In the genomic region with DNA sequence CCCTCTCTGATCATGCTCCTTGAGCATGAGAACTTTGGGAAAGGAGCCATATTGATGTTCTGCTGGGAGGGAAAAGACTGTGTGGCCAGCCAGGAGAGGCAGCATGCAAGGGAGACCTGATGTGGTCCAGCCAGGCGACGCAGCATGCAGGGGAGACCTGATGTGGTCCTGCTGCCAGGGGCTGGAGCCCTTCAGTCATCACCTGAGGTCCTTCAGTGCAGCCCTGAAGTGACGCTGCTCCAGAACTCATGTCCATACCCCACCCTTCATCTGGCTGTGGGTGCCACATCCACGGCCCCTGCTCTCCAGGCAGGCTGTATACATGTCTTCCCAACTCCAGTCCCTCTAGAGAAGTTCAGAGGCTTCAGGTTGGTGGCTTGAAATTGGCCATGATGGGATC, we compare ENCODE assay signal across 29 cellular contexts.
"Had no signal": no experiment of that assay in that cellular context is flagged by ENCODE, and none has a peak within 500 bp of the region (broad histone marks: within the 10 kb centered on the region; RNA-seq: fewer than 3 reads in every experiment).

No MANE protein-coding gene starts in this region.

- H3K36me3 ChIP-seq: SJCRH30 had no signal

- H3K4me1 ChIP-seq: SJCRH30 had no signal

- H3K27ac Mint-ChIP-seq: activated CD4-positive, alpha-beta T cell treated with anti-CD3 and anti-CD28 coated beads, Interleukin-2, amount 10 ng/mL, durations not matched to agents 24 days and 14 days; activated CD8-positive, alpha-beta T cell treated with anti-CD3 and anti-CD28 coated beads, Interleukin-2, amount 10 ng/mL, durations not matched to agents 7 days and 5 days; activated naive CD4-positive, alpha-beta T cell treated with anti-CD3 and anti-CD28 coated beads, Interleukin-2, amount 10 ng/mL, durations not matched to agents 7 days and 5 days; activated naive CD8-positive, alpha-beta T cell; activated naive CD8-positive, alpha-beta T cell treated with anti-CD3 and anti-CD28 coated beads, Interleukin-2, amount 50 U/mL, for 24 hours; brain had no signal

- H3K27ac ChIP-seq: KMS-11, SJCRH30, SK-N-MC had no signal

- H3K4me2 ChIP-seq: KMS-11 had no signal

- H3K4me3 Mint-ChIP-seq: activated CD4-positive, alpha-beta T cell treated with anti-CD3 and anti-CD28 coated beads, Interleukin-2, amount 10 ng/mL, durations not matched to agents 24 days and 14 days; activated CD8-positive, alpha-beta T cell treated with anti-CD3 and anti-CD28 coated beads, Interleukin-2, amount 10 ng/mL, durations not matched to agents 7 days and 5 days; activated naive CD4-positive, alpha-beta T cell treated with anti-CD3 and anti-CD28 coated beads, Interleukin-2, amount 10 ng/mL, durations not matched to agents 7 days and 5 days; activated naive CD8-positive, alpha-beta T cell; activated naive CD8-positive, alpha-beta T cell treated with anti-CD3 and anti-CD28 coated beads, Interleukin-2, amount 50 U/mL, for 24 hours; brain had no signal

- DNase-seq: activated CD4-positive, alpha-beta T cell treated with anti-CD3 and anti-CD28 coated beads, Interleukin-2, amount 10 ng/mL, durations not matched to agents 24 days and 14 days; activated CD4-positive, alpha-beta T cell treated with anti-CD3 and anti-CD28 coated beads, Interleukin-2, amount 50 U/mL, for 48 hours; activated CD8-positive, alpha-beta memory T cell treated with anti-CD3 and anti-CD28 coated beads, Interleukin-2, amount 50 U/mL, for 48 hours; activated CD8-positive, alpha-beta T cell treated with anti-CD3 and anti-CD28 coated beads, Interleukin-2, amount 10 ng/mL, durations not matched to agents 7 days and 5 days; activated effector memory CD4-positive, alpha-beta T cell treated with Interleukin-2 at 50 U/mL for 16 hours; activated naive CD4-positive, alpha-beta T cell treated with anti-CD3 and anti-CD28 coated beads, Interleukin-2, amount 10 ng/mL, durations not matched to agents 7 days and 5 days; activated naive CD8-positive, alpha-beta T cell treated with anti-CD3 and anti-CD28 coated beads, Interleukin-2, amount 50 U/mL, for 24 hours; activated T-cell treated with anti-CD3 and anti-CD28 coated beads, Interleukin-2, amount 50 U/mL, for 48 hours; anterior cingulate cortex; MM.1S; NCI-H1092 treated with DMSO at 0.1 percent for 48 hours; NCI-H1417; NCI-H146; NCI-H187; NCI-H2029 treated with DMSO at 0.1 percent for 48 hours; NCI-H2107; NCI-H2171; NCI-H510A; NCI-H526; NCI-H748 treated with DMSO at 0.1 percent for 48 hours; NK-92 treated with Interleukin-12 subunit alpha and Interleukin-12 subunit beta, amount 100 ng/mL, for 24 hours; OCI-M1; SHP77; SJCRH30; T1000 had no signal

- H3K4me1 Mint-ChIP-seq: activated CD4-positive, alpha-beta T cell treated with anti-CD3 and anti-CD28 coated beads, Interleukin-2, amount 10 ng/mL, durations not matched to agents 24 days and 14 days; activated naive CD4-positive, alpha-beta T cell treated with anti-CD3 and anti-CD28 coated beads, Interleukin-2, amount 10 ng/mL, durations not matched to agents 7 days and 5 days; activated naive CD8-positive, alpha-beta T cell treated with anti-CD3 and anti-CD28 coated beads, Interleukin-2, amount 50 U/mL, for 24 hours; brain had no signal

- H3K9me3 Mint-ChIP-seq: activated naive CD8-positive, alpha-beta T cell treated with anti-CD3 and anti-CD28 coated beads, Interleukin-2, amount 50 U/mL, for 24 hours had no signal

- H3K4me3 ChIP-seq: SJCRH30, SK-N-MC had no signal

- H3K36me3 Mint-ChIP-seq: activated naive CD8-positive, alpha-beta T cell; brain had no signal

- H3K9me3 ChIP-seq: SJCRH30 had no signal
